ENCODE assay signal across 3 cellular contexts in the genomic region with DNA sequence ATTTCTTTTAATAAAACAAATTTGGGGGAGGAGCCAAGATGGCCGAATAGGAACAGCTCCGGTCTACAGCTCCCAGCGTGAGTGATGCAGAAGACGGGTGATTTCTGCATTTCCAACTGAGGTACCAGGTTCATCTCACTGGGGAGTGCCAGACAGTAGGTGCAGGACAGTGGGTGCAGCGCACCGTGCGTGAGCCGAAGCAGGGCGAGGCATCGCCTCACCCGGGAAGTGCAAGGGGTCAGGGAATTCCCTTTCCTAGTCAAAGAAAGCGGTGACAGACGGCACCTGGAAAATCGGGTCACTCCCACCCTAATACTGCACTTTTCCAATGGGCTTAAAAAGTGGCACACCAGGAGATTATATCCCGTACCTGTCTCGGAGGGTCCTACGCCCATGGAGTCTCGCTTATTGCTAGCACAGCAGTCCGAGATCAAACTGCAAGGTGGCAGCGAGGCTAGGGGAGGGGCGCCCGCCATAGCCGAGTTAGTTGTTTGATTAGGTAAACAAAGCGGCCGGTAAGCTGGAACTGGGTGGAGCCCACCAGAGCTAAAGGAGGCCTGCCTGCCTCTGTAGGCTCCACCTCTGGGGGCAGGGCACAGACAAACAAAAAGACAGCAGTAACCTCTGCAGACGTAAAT.
DNase-seq lines count a peak whose midpoint lies in the region; ATAC-seq lines count a peak whose summit lies in the region.
"Not testable (repeated sequence)": the region's sequence is repeated elsewhere in the genome, so short reads cannot be mapped to it uniquely, and the experiment has no call there.

No MANE protein-coding gene starts in this region.

- intact Hi-C loops in Right ventricle myocardium inferior (cut with DNase I): not testable (repeated sequence)

- ATAC-seq in Right ventricle myocardium inferior: not testable (repeated sequence)

- DNase-seq in NCI-H526 (lab: John Stamatoyannopoulos, UW) (peak; percentile 1 to 37), NCI-H748 (lab: John Stamatoyannopoulos, UW; ENCODE audit: unreplicated experiment) (peak; percentile 2), Right ventricle myocardium inferior (ENCODE audit: missing footprints) (peak; percentile 17)
